Comparison of ENCODE assay signal across 18 cellular contexts in genomic region chr6:107612762-107613415, GRCh38.
DNase-seq lines count a peak whose midpoint lies in the region; ATAC-seq and TF ChIP-seq lines count a peak whose summit lies in the region.
"Had no signal": no experiment of that assay in that cellular context is flagged by ENCODE, and none has a peak within 500 bp of the region (broad histone marks: within the 10 kb centered on the region; RNA-seq: fewer than 3 reads in every experiment).

No MANE protein-coding gene starts in this region.

- no peaks in the 10 kb centered on the region for H4K20me1 ChIP-seq in OCI-LY1 (ENCODE audit: insufficient read depth, low read length)

- H3K4me1 ChIP-seq in OCI-LY1 (ENCODE audit: insufficient read depth, low read length, severe bottlenecking) (peaks cover 43% of the 10 kb centered on the region), neuronal stem cell (ENCODE audit: control insufficient read depth in 2 of 2, insufficient read depth in 1 of 2, low read depth in 1 of 2, low read length in 2 of 2) (peaks cover 33 to 61% of the 10 kb centered on the region in 2 donors)

- H3K36me3 Mint-ChIP-seq in neural crest cell (ENCODE audit: low read depth): peaks cover 2% of the 10 kb centered on the region
- H3K36me3 Mint-ChIP-seq in effector memory CD8-positive, alpha-beta T cell (ENCODE audit: insufficient read depth): no peaks in the 10 kb centered on the region
- H3K36me3 Mint-ChIP-seq: CD4-positive, CD25-positive, alpha-beta regulatory T cell had no signal

- no peak overlapping the region for H2BK12ac ChIP-seq in neuronal stem cell (ENCODE audit: low read length)

- H3K9ac ChIP-seq in OCI-LY1 (ENCODE audit: low read length): no peak overlapping the region
- H3K9ac ChIP-seq in neuronal stem cell (ENCODE audit: low read depth, low read length, poor library complexity): no peak overlapping the region

- H3K27me3 ChIP-seq in OCI-LY1 (ENCODE audit: insufficient read depth, low read length) (no peaks in the 10 kb centered on the region), neuronal stem cell (ENCODE audit: control insufficient read depth in 3 of 3, insufficient read depth in 3 of 3, low read depth in 1 of 3, low read length in 3 of 3) (no peaks in the 10 kb centered on the region)

- H3K4me3 Mint-ChIP-seq in neural crest cell: peak overlapping the region; percentile 50
- H3K4me3 Mint-ChIP-seq in effector memory CD8-positive, alpha-beta T cell: no peak overlapping the region
- H3K4me3 Mint-ChIP-seq: CD4-positive, CD25-positive, alpha-beta regulatory T cell had no signal

- no CpG with 5 or more reads among the region's 3 CpGs for WGBS in neuronal stem cell (ENCODE audit: extremely low coverage in 2 of 2, insufficient read length in 2 of 2, insufficient replicate concordance in 1 of 2), 2 donors

- no peak overlapping the region for H2BK15ac ChIP-seq in neuronal stem cell (ENCODE audit: low read length)

- peak overlapping the region; percentile 71 for H3K27ac Mint-ChIP-seq in neural crest cell (ENCODE audit: unreplicated experiment)
- H3K27ac Mint-ChIP-seq in effector memory CD8-positive, alpha-beta T cell: no peak overlapping the region
- H3K27ac Mint-ChIP-seq: CD4-positive, CD25-positive, alpha-beta regulatory T cell had no signal

- no peak overlapping the region for H3K18ac ChIP-seq in neuronal stem cell (ENCODE audit: low read length)

- H3K36me3 ChIP-seq in OCI-LY1 (ENCODE audit: insufficient read depth, low read length): peaks cover 34% of the 10 kb centered on the region; the same call in 1 of the 2 replicates
- H3K36me3 ChIP-seq in neuronal stem cell (replicated peaks in 1 of 2; ENCODE audit: control insufficient read depth in 2 of 2, insufficient read depth in 2 of 2, low read length in 2 of 2): no peaks in the 10 kb centered on the region
- H3K36me3 ChIP-seq: MG63 had no signal

- no peaks in the 10 kb centered on the region for H3K9me2 ChIP-seq in OCI-LY1 (ENCODE audit: low read depth, low read length)

- TF ChIP-seq CTCF in C4-2B (conservative IDR thresholded peaks at IDR 0.05) (peak; percentile 7; the same call in 1 of the 2 replicates), OCI-LY1 (IDR thresholded peaks at IDR 0.05; ENCODE audit: low read length) (peak; percentile 27; the same call in 1 of the 2 replicates), choroid plexus epithelial cell (conservative IDR thresholded peaks at IDR 0.05; ENCODE audit: low read depth, low read length) (peak; percentile 47), neural crest cell (conservative IDR thresholded peaks at IDR 0.05) (no peak)

- no peaks in the 10 kb centered on the region for H3K9me3 ChIP-seq in OCI-LY1 (ENCODE audit: low read length)
- H3K9me3 ChIP-seq in neuronal stem cell (replicated peaks in 1 of 2; ENCODE audit: control insufficient read depth in 2 of 2, insufficient read depth in 1 of 2, low read depth in 1 of 2, low read length in 2 of 2): no peaks in the 10 kb centered on the region
- H3K9me3 ChIP-seq: MG63 had no signal

- 0 out of 2 replicates have a peak, but pooled peaks cover 2% of the 10 kb centered on the region for H3F3A ChIP-seq in OCI-LY1 (ENCODE audit: insufficient read depth, low read length)

- no peak overlapping the region for H2BK120ac ChIP-seq in neuronal stem cell (ENCODE audit: low read depth, low read length)

- H4K91ac ChIP-seq in neuronal stem cell (ENCODE audit: low read depth, low read length, poor library complexity): no peak overlapping the region

- no peak overlapping the region for H2BK5ac ChIP-seq in neuronal stem cell (ENCODE audit: low read length)

- H2AK5ac ChIP-seq in neuronal stem cell (ENCODE audit: low read depth, low read length): no peak overlapping the region

- H3K4me1 Mint-ChIP-seq in neural crest cell: peaks cover 86% of the 10 kb centered on the region
- no peaks in the 10 kb centered on the region for H3K4me1 Mint-ChIP-seq in effector memory CD8-positive, alpha-beta T cell (ENCODE audit: low read depth in 2 of 2)

- H3K79me2 ChIP-seq in OCI-LY1 (ENCODE audit: insufficient read depth, low read length): no peaks in the 10 kb centered on the region

- H3K4me3 ChIP-seq in OCI-LY1 (ENCODE audit: low read depth, low read length, poor library complexity, severe bottlenecking) (no peak overlapping the region), choroid plexus epithelial cell (ENCODE audit: low read depth, low read length) (no peak overlapping the region), neuronal stem cell (ENCODE audit: low read length in 2 of 2) (no peak overlapping the region)
- H3K4me3 ChIP-seq: MG63 had no signal

- no peak overlapping the region for H3K4ac ChIP-seq in neuronal stem cell (ENCODE audit: low read length)

- peak; percentile 53 for DNase-seq in choroid plexus epithelial cell (ENCODE audit: low read depth)
- DNase-seq in neural crest cell (ENCODE audit: low read depth, low spot score): no peak
- no peak for DNase-seq in effector memory CD8-positive, alpha-beta T cell
- no peak for DNase-seq in posterior vena cava (ENCODE audit: low spot score)
- DNase-seq in neuronal stem cell (ENCODE audit: low spot score): no peak
- DNase-seq: Calu3; CD4-positive, CD25-positive, alpha-beta regulatory T cell; DMS79 treated with DMSO at 0.1 percent for 48 hours; KG1; MG63; NCI-H1092 treated with DMSO at 0.1 percent for 48 hours; NCI-H1694; NCI-H2107; NCI-H345; SIG-M5 had no signal

- no peaks in the 10 kb centered on the region for H3K79me1 ChIP-seq in neuronal stem cell (ENCODE audit: low read depth, low read length)

- no peak for ATAC-seq in effector memory CD8-positive, alpha-beta T cell (replicated peaks)
- no peak for ATAC-seq in GM18517 (IDR thresholded peaks at IDR 0.05; ENCODE audit: unreplicated experiment)

- intact Hi-C loops in posterior vena cava (cut with DNase I): no loop called here

- no peaks in the 10 kb centered on the region for H3K27me3 Mint-ChIP-seq in neural crest cell (ENCODE audit: low read depth)
- peaks cover 0 to 17% of the 10 kb centered on the region in 2 donors for H3K27me3 Mint-ChIP-seq in effector memory CD8-positive, alpha-beta T cell

- H2AFZ ChIP-seq in OCI-LY1 (ENCODE audit: low read length) (no peak overlapping the region), neuronal stem cell (ENCODE audit: low read length) (no peak overlapping the region)

- no peak overlapping the region for H3K14ac ChIP-seq in neuronal stem cell (ENCODE audit: low read length)

- H4K8ac ChIP-seq in neuronal stem cell (ENCODE audit: low read depth, low read length): no peak overlapping the region

- no peaks in the 10 kb centered on the region for H3K9me3 Mint-ChIP-seq in neural crest cell
- no peaks in the 10 kb centered on the region for H3K9me3 Mint-ChIP-seq in effector memory CD8-positive, alpha-beta T cell
- H3K9me3 Mint-ChIP-seq: CD4-positive, CD25-positive, alpha-beta regulatory T cell had no signal

- H3K4me2 ChIP-seq in OCI-LY1 (ENCODE audit: low read length) (no peak overlapping the region), neuronal stem cell (ENCODE audit: insufficient read depth, low read length, poor library complexity, severe bottlenecking) (no peak overlapping the region)

- no peak overlapping the region for H3K23ac ChIP-seq in neuronal stem cell (ENCODE audit: low read depth, low read length, poor library complexity)

- no peak overlapping the region for H3K27ac ChIP-seq in C4-2B
- H3K27ac ChIP-seq in OCI-LY1 (ENCODE audit: low read depth, low read length, poor library complexity, severe bottlenecking): no peak overlapping the region
- no peak overlapping the region for H3K27ac ChIP-seq in neuronal stem cell (replicated peaks; ENCODE audit: low read length)
